Comparison of ENCODE assay signal across 8 cellular contexts in the genomic region with DNA sequence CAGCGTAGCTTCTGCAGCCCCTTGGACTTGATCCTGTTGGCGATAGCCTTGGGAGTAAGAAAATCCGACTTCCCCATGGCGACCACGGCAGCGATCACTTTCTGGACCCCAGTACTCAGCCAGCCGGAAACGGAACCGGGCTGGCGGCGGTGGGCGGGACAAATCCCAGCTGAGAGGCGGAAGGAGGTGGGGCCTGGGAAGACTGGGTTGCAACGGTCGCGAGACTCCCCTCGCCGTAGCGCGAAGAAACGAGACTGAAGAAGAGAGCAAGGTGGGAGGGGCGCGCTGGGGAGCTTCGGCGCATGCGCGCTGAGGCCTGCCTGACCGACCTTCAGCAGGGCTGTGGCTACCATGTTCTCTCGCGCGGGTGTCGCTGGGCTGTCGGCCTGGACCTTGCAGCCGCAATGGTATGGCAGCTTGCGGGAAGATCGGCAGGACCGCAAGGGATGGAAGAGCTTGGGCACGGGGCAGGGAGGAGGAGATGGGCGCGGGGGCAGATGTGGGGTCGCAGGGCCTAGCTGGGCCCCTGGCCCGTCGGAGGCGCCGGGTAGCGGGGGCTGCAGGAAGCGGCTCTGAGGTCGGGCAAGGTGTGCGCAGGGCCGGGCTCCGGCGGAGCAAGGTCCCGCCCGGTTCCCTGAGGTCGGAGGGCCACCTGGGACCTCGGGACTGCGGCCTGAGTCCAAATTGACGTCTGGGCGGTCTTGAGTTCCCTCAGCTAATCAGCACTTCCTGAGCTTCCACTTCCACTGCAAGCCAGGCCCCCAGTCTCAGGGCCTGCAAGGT. TPM values are rescaled to one million over a fixed set of nuclear protein-coding genes. Genes with fewer than 3 reads are reported as not detected.
DNase-seq lines count a peak whose midpoint lies in the region; ATAC-seq, FAIRE-seq and TF ChIP-seq lines count a peak whose summit lies in the region.

A gene (plus strand): TSS at position 321 of the 783 bp plus-strand sequence. CDS start 31 bp downstream, at position 352.
A gene with protein sequence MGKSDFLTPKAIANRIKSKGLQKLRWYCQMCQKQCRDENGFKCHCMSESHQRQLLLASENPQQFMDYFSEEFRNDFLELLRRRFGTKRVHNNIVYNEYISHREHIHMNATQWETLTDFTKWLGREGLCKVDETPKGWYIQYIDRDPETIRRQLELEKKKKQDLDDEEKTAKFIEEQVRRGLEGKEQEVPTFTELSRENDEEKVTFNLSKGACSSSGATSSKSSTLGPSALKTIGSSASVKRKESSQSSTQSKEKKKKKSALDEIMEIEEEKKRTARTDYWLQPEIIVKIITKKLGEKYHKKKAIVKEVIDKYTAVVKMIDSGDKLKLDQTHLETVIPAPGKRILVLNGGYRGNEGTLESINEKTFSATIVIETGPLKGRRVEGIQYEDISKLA (minus strand): TSS at position 137 of the 783 bp plus-strand sequence. CDS start 60 bp downstream, at position 77.

- peak within 1 kb of the TSS; percentile 91 for H3K4me3 ChIP-seq in adipocyte (ENCODE audit: low read length)
- H3K4me3 ChIP-seq in heart right ventricle = peak within 1 kb of the TSS; percentile 63 to 97 (median 92)
- peak within 1 kb of the TSS; percentile 96 for H3K4me3 ChIP-seq in urinary bladder (ENCODE audit: low read depth, low read length)

- H3K27me3 ChIP-seq in adipocyte (replicated peaks; ENCODE audit: control insufficient read depth, insufficient read depth, low read length) (no peaks in the 10 kb centered on the region), heart right ventricle (no peaks in the 10 kb centered on the region)

- peak; percentile 95 for DNase-seq in GM12891 (ENCODE audit: insufficient read length, low spot score)
- DNase-seq in NCI-H1417 treated with DMSO at 0.1 percent for 48 hours (lab: John Stamatoyannopoulos, UW) = peak; percentile 57
- DNase-seq in T follicular helper cell (ENCODE audit: low read depth) = peak; percentile 96
- DNase-seq in adipocyte (ENCODE audit: low read depth) = peak; percentile 99
- peak; percentile 98 for DNase-seq in heart right ventricle
- DNase-seq in posterior vena cava (ENCODE audit: low spot score) = peak; percentile 99

- peak; percentile 95 for ATAC-seq in HG02763 (IDR thresholded peaks at IDR 0.05; ENCODE audit: unreplicated experiment)
- peak; percentile 97 to 99 (median 98) for ATAC-seq in heart right ventricle

- FAIRE-seq in GM12891 (lab: Jason Lieb, UNC) = peak; percentile 98

- TF ChIP-seq POLR2A in GM12891 (IDR thresholded peaks at IDR 0.05; ENCODE audit: low read depth, low read length) = peak; percentile 93

- no peak for TF ChIP-seq CTCF in heart right ventricle (IDR thresholded peaks at IDR 0.05)

- H3K36me3 ChIP-seq in adipocyte (ENCODE audit: control insufficient read depth, insufficient read depth, low read length, severe bottlenecking) = peaks cover 17% of the 10 kb centered on the region
- H3K36me3 ChIP-seq in heart right ventricle = peaks cover 0 to 25% (median 0%) of the 10 kb centered on the region in 9 donors
- H3K36me3 ChIP-seq in urinary bladder (ENCODE audit: insufficient read depth) = peaks cover 2% of the 10 kb centered on the region

- H3K4me1 ChIP-seq in adipocyte (ENCODE audit: control insufficient read depth, insufficient read depth, low read length) (peaks cover 27% of the 10 kb centered on the region), heart right ventricle (peaks cover 0 to 73% (median 60%) of the 10 kb centered on the region in 9 donors), urinary bladder (ENCODE audit: insufficient read depth) (peaks cover 4% of the 10 kb centered on the region)

- H3K9me3 ChIP-seq in adipocyte (ENCODE audit: control insufficient read depth, low read length) = no peaks in the 10 kb centered on the region
- H3K9me3 ChIP-seq in heart right ventricle = no peaks in the 10 kb centered on the region

- intact Hi-C loops in heart right ventricle (cut with DNase I) = loop anchor here in 1 of 10 donors (1.0 kb wide), 1 partner anchor 30 kb away; a partner anchor contains a TSS
- intact Hi-C loops in posterior vena cava (cut with DNase I) = no loop called here

- H3K9ac ChIP-seq in adipocyte (ENCODE audit: low read length) = peak within 1 kb of the TSS; percentile 97

- H3K27ac ChIP-seq in heart right ventricle (peak within 1 kb of the TSS; percentile 82 to 98 (median 95)), urinary bladder (ENCODE audit: low read depth) (peak within 1 kb of the TSS; percentile 53)

- WGBS in heart right ventricle, 2 donors = 0% methylated on average over 55 to 59 of the region's 59 CpGs
- under 1% methylated on average over 59 of the region's 59 CpGs for WGBS in urinary bladder

TF ChIP-seq in GM12891, 5 proteins besides CTCF, POLR2A, EP300 and RAD21:
- no peak; the same call in 1 of the 2 replicates for TF ChIP-seq POU2F2 (IDR thresholded peaks at IDR 0.05; ENCODE audit: low read depth, low read length)
- TF ChIP-seq SPI1 (IDR thresholded peaks at IDR 0.05; ENCODE audit: low read depth, low read length) = peak; percentile 41; the same call in 1 of the 2 replicates
- TF ChIP-seq PAX5 (IDR thresholded peaks at IDR 0.05; ENCODE audit: insufficient read depth, low read length, severe bottlenecking) = peak; percentile 33
- peak; percentile 84 for TF ChIP-seq TAF1 (IDR thresholded peaks at IDR 0.05; ENCODE audit: low read depth, low read length)
- peak; percentile 97 for TF ChIP-seq POLR2AphosphoS5 (IDR thresholded peaks at IDR 0.05; ENCODE audit: low read depth, low read length)

RNA-seq across cellular contexts. Expression of the first gene that starts in this region (rescaled TPM):
- 391 TPM for polyA plus RNA-seq in GM12891 (2012; ENCODE audit: low read depth, missing spikeins)
- total RNA-seq in heart right ventricle (100 to 1,000 TPM; 565 to 909 (median 770) TPM), posterior vena cava (100 to 1,000 TPM; 202 to 212 TPM), urinary bladder (254 TPM)
- polyA plus RNA-seq in heart right ventricle (1,000 to 10,000 TPM in 1 of 2 donors, 100 to 1,000 TPM in 1; 561 to 1,131 TPM), urinary bladder (262 TPM)

RNA-seq across cellular contexts. Expression of the second gene that starts in this region (rescaled TPM):
- 5.5 TPM for polyA plus RNA-seq in GM12891 (2012; ENCODE audit: low read depth, missing spikeins)
- total RNA-seq in heart right ventricle = 1 to 10 TPM; 5.4 to 8.5 (median 6.9) TPM
- polyA plus RNA-seq in heart right ventricle = 10 to 100 TPM in 1 of 2 donors, 1 to 10 TPM in 1; 7.1 to 13.3 TPM
- total RNA-seq in posterior vena cava = 10 to 100 TPM in 1 of 2 donors, 1 to 10 TPM in 1; 8.7 to 11.1 TPM
- total RNA-seq in urinary bladder = 15.9 TPM
- polyA plus RNA-seq in urinary bladder = 8.0 TPM

Comparison
In these comparisons a context has a peak if more than half of its experiments do, and no peak if none do; other contexts are left out.
1. Peak in every context shown above with its lines: DNase-seq, ATAC-seq, H3K4me3 ChIP-seq and H3K27ac ChIP-seq.